ENCODE assay signal across 21 cellular contexts in the genomic region with DNA sequence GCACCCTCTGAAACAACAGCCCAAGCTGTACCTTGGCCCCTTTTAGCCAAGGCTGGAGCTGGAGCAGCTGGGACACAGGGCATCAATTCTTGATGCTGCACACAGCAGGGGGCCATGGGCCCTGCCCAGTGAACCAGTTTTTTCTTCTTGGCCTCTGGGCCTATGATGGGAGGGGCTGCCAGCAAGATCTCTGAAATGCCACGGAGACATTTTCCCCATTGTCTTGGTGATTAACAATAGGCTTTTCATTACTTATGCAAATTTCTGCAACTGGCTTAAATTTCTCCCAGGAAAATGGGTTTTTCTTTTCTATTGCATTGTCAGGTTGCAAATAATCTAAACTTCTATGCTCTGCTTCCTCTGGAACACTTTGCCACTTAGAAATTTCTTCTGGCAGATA.
"Had no signal": no experiment of that assay in that cellular context is flagged by ENCODE, and none has a peak within 500 bp of the region (broad histone marks: within the 10 kb centered on the region; RNA-seq: fewer than 3 reads in every experiment).

No MANE protein-coding gene starts in this region.

- DNase-seq: activated CD4-positive, alpha-beta T cell treated with anti-CD3 and anti-CD28 coated beads for 48 hours; activated CD4-positive, alpha-beta T cell treated with anti-CD3 and anti-CD28 coated beads, Interleukin-2, amount 50 U/mL, for 4 hours; activated CD4-positive, CD25-positive, alpha-beta regulatory T cell treated with anti-CD3 and anti-CD28 coated beads, Interleukin-2, amount 50 U/mL, for 72 hours; activated CD8-positive, alpha-beta memory T cell treated with anti-CD3 and anti-CD28 coated beads, Interleukin-2, amount 50 U/mL, for 48 hours; activated CD8-positive, alpha-beta T cell treated with anti-CD3 and anti-CD28 coated beads, Interleukin-2, amount 10 ng/mL, durations not matched to agents 7 days and 5 days; activated effector memory CD4-positive, alpha-beta T cell treated with Interleukin-2 at 50 U/mL for 16 hours; activated naive CD4-positive, alpha-beta T cell; activated T-cell treated with anti-CD3 and anti-CD28 coated beads, Interleukin-2, amount 50 U/mL, for 24 hours; aorta; NCI-H1092; NCI-H1417; NCI-H1930; NCI-H2171; NCI-H226; NCI-H526 treated with DMSO at 0.1 percent for 48 hours; NCI-H82; Peyer's patch; Right ventricle myocardium superior had no signal

- H3K27ac ChIP-seq: breast epithelium, KMS-11, Peyer's patch, RWPE1 had no signal
